Comparison of ENCODE assay signal across 31 cellular contexts in genomic region chr22:26986051-26986881, GRCh38.
DNase-seq lines count a peak whose midpoint lies in the region; ATAC-seq and TF ChIP-seq lines count a peak whose summit lies in the region.
"Had no signal": no experiment of that assay in that cellular context is flagged by ENCODE, and none has a peak within 500 bp of the region (broad histone marks: within the 10 kb centered on the region; RNA-seq: fewer than 3 reads in every experiment).

No MANE protein-coding gene starts in this region.

- no peaks in the 10 kb centered on the region for H3K36me3 ChIP-seq in ectodermal cell (ENCODE audit: control insufficient read depth, insufficient read depth, low read length)
- H3K36me3 ChIP-seq in neural progenitor cell: no peaks in the 10 kb centered on the region
- H3K36me3 ChIP-seq in sigmoid colon: no peaks in the 10 kb centered on the region
- H3K36me3 ChIP-seq: esophagus muscularis mucosa, heart right ventricle, right atrium auricular region, upper lobe of left lung had no signal

- ATAC-seq in HG02970 (IDR thresholded peaks at IDR 0.05; ENCODE audit: low FRiP score, unreplicated experiment): no peak
- ATAC-seq: activated CD4-positive, CD25-positive, alpha-beta regulatory T cell treated with anti-CD3 and anti-CD28 coated beads, Interleukin-2, amount 50 U/mL, for 24 hours; foreskin keratinocyte; heart right ventricle; left colon; stimulated activated effector memory CD8-positive, alpha-beta T cell treated with anti-CD3 and anti-CD28 coated beads, Interleukin-12 subunit alpha, Interleukin-12 subunit beta, amount 100 ng/mL, for 72 hours; T-cell had no signal

- WGBS in ectodermal cell, 2 experiments: 46 to 56% methylated on average over 11 of the region's 12 CpGs
- WGBS in sigmoid colon, 2 donors: 34 to 37% methylated on average over 12 of the region's 12 CpGs

- in situ Hi-C loops in KBM-7 (cut with MboI; ENCODE audit: low pct_unique_long_range_greater_than_20kb, low sequenced_read_pairs): no loop called here

- H3K4me3 Mint-ChIP-seq in neural progenitor cell: no peak overlapping the region
- H3K4me3 Mint-ChIP-seq: activated naive CD4-positive, alpha-beta T cell treated with anti-CD3 and anti-CD28 coated beads, Interleukin-2, amount 50 U/mL, for 24 hours; stimulated activated effector memory CD8-positive, alpha-beta T cell treated with anti-CD3 and anti-CD28 coated beads, Interleukin-12 subunit alpha, Interleukin-12 subunit beta, amount 100 ng/mL, for 72 hours; T-cell had no signal

- H3K4me1 ChIP-seq in ectodermal cell (ENCODE audit: control insufficient read depth, insufficient read depth, low read length): peaks cover 21% of the 10 kb centered on the region
- H3K4me1 ChIP-seq in neural progenitor cell: peaks cover 24% of the 10 kb centered on the region
- H3K4me1 ChIP-seq in sigmoid colon: peaks cover 0 to 27% (median 19%) of the 10 kb centered on the region in 4 donors
- H3K4me1 ChIP-seq: foreskin keratinocyte, right atrium auricular region had no signal

- H3K27me3 Mint-ChIP-seq in neural progenitor cell (ENCODE audit: insufficient read depth, low read depth): peaks cover 9% of the 10 kb centered on the region
- H3K27me3 Mint-ChIP-seq: activated naive CD4-positive, alpha-beta T cell treated with anti-CD3 and anti-CD28 coated beads, Interleukin-2, amount 50 U/mL, for 24 hours had no signal

- H3K9me3 Mint-ChIP-seq in neural progenitor cell: no peaks in the 10 kb centered on the region
- H3K9me3 Mint-ChIP-seq: activated naive CD4-positive, alpha-beta T cell treated with anti-CD3 and anti-CD28 coated beads, Interleukin-2, amount 50 U/mL, for 24 hours; stimulated activated effector memory CD8-positive, alpha-beta T cell treated with anti-CD3 and anti-CD28 coated beads, Interleukin-12 subunit alpha, Interleukin-12 subunit beta, amount 100 ng/mL, for 72 hours; T-cell had no signal

- H4K20me1 ChIP-seq in neural progenitor cell (ENCODE audit: low read depth): peaks cover 4% of the 10 kb centered on the region

- TF ChIP-seq EP300 in sigmoid colon (IDR thresholded peaks at IDR 0.05): no peak

- intact Hi-C loops in sigmoid colon (cut with DNase I): no loop called here

- H3K27me3 ChIP-seq in ectodermal cell (ENCODE audit: control insufficient read depth, insufficient read depth, low read length, poor library complexity, severe bottlenecking): no peaks in the 10 kb centered on the region
- H3K27me3 ChIP-seq in neural progenitor cell: no peaks in the 10 kb centered on the region
- H3K27me3 ChIP-seq in sigmoid colon: no peaks in the 10 kb centered on the region
- H3K27me3 ChIP-seq: esophagus muscularis mucosa, right atrium auricular region, upper lobe of left lung had no signal

- no peaks in the 10 kb centered on the region for H3K79me2 ChIP-seq in neural progenitor cell (ENCODE audit: low read depth)

- peaks cover 5% of the 10 kb centered on the region for H3K4me1 Mint-ChIP-seq in neural progenitor cell
- H3K4me1 Mint-ChIP-seq: activated naive CD4-positive, alpha-beta T cell treated with anti-CD3 and anti-CD28 coated beads, Interleukin-2, amount 50 U/mL, for 24 hours; stimulated activated effector memory CD8-positive, alpha-beta T cell treated with anti-CD3 and anti-CD28 coated beads, Interleukin-12 subunit alpha, Interleukin-12 subunit beta, amount 100 ng/mL, for 72 hours; T-cell had no signal

- H3K9ac ChIP-seq in neural progenitor cell: no peak overlapping the region

- DNase-seq in DMS 273 (lab: John Stamatoyannopoulos, UW; ENCODE audit: unreplicated experiment) (peak; percentile 26), DMS 273 treated with DMSO at 0.1 percent for 48 hours (lab: John Stamatoyannopoulos, UW) (no peak), neural progenitor cell (ENCODE audit: low spot score) (peak; percentile 44), sigmoid colon (no peak), KBM-7 (no peak), NCI-H187 treated with DMSO at 0.1 percent for 48 hours (lab: John Stamatoyannopoulos, UW) (no peak)
- DNase-seq: activated CD4-positive, alpha-beta T cell treated with anti-CD3 and anti-CD28 coated beads, Interleukin-2, amount 50 U/mL, for 48 hours; amygdala; foreskin keratinocyte; heart right ventricle; IMR-90; left colon; NCI-H1092 treated with DMSO at 0.1 percent for 48 hours; NCI-H1930; NCI-H69; nucleus accumbens; SIG-M5; stimulated activated CD4-positive, alpha-beta T cell treated with anti-CD3 and anti-CD28 coated beads, Interleukin-12 subunit alpha, Interleukin-12 subunit beta, amount 100 ng/mL, for 4 hours; stimulated activated CD4-positive, alpha-beta T cell treated with anti-CD3 and anti-CD28 coated beads, Interleukin-4, amount 100 ng/mL, for 1 hour; substantia nigra; T-cell had no signal

- H3K27ac Mint-ChIP-seq in neural progenitor cell: no peak overlapping the region
- H3K27ac Mint-ChIP-seq: activated naive CD4-positive, alpha-beta T cell treated with anti-CD3 and anti-CD28 coated beads, Interleukin-2, amount 50 U/mL, for 24 hours; stimulated activated effector memory CD8-positive, alpha-beta T cell treated with anti-CD3 and anti-CD28 coated beads, Interleukin-12 subunit alpha, Interleukin-12 subunit beta, amount 100 ng/mL, for 72 hours; T-cell had no signal

- H2AFZ ChIP-seq in neural progenitor cell (replicated peaks): no peak overlapping the region

- no peak overlapping the region for H3K4me3 ChIP-seq in ectodermal cell (ENCODE audit: insufficient read depth, low read depth, low read length)
- peak overlapping the region; percentile 24 for H3K4me3 ChIP-seq in neural progenitor cell
- H3K4me3 ChIP-seq in sigmoid colon: no peak overlapping the region
- H3K4me3 ChIP-seq: coronary artery, esophagus muscularis mucosa, heart right ventricle, right atrium auricular region, upper lobe of left lung had no signal

- H3K9me3 ChIP-seq in ectodermal cell (ENCODE audit: control insufficient read depth, low read length): no peaks in the 10 kb centered on the region
- no peaks in the 10 kb centered on the region for H3K9me3 ChIP-seq in neural progenitor cell (ENCODE audit: low read depth)
- H3K9me3 ChIP-seq in sigmoid colon: no peaks in the 10 kb centered on the region
- H3K9me3 ChIP-seq: esophagus muscularis mucosa, heart right ventricle, right atrium auricular region, upper lobe of left lung had no signal

- H3K4me2 ChIP-seq in neural progenitor cell: peak overlapping the region; percentile 69

- H3K27ac ChIP-seq in ectodermal cell (ENCODE audit: insufficient read depth, low read depth, low read length, poor library complexity, severe bottlenecking): peak overlapping the region; percentile 41
- no peak overlapping the region for H3K27ac ChIP-seq in neural progenitor cell
- H3K27ac ChIP-seq in sigmoid colon: no peak overlapping the region
- H3K27ac ChIP-seq: 22Rv1, coronary artery, esophagus muscularis mucosa, foreskin keratinocyte, heart right ventricle, right atrium auricular region, upper lobe of left lung had no signal

- TF ChIP-seq POLR2A in sigmoid colon (IDR thresholded peaks at IDR 0.05): no peak

- peaks cover 13% of the 10 kb centered on the region for H3F3A ChIP-seq in neural progenitor cell (ENCODE audit: low read depth)

- TF ChIP-seq CTCF in neural progenitor cell (IDR thresholded peaks at IDR 0.05): no peak
- TF ChIP-seq CTCF in sigmoid colon (IDR thresholded peaks at IDR 0.05): no peak

- no peaks in the 10 kb centered on the region for H3K36me3 Mint-ChIP-seq in neural progenitor cell
- H3K36me3 Mint-ChIP-seq: activated naive CD4-positive, alpha-beta T cell treated with anti-CD3 and anti-CD28 coated beads, Interleukin-2, amount 50 U/mL, for 24 hours; stimulated activated effector memory CD8-positive, alpha-beta T cell treated with anti-CD3 and anti-CD28 coated beads, Interleukin-12 subunit alpha, Interleukin-12 subunit beta, amount 100 ng/mL, for 72 hours; T-cell had no signal

Comparison
In these comparisons a context has a peak if more than half of its experiments do, and no peak if none do; other contexts are left out.
1. DNase-seq: peak in DMS 273 (single experiment) and neural progenitor cell (single experiment); none in DMS 273 treated with DMSO at 0.1 percent for 48 hours (single experiment), sigmoid colon (single experiment), KBM-7 (single experiment) and NCI-H187 treated with DMSO at 0.1 percent for 48 hours (single experiment).